9 cellular contexts compared by ENCODE assay signal in genomic region chr17:7684856-7685532, GRCh38. TPM values are rescaled to one million over a fixed set of nuclear protein-coding genes. Genes with fewer than 3 reads are reported as not detected.
DNase-seq lines count a peak whose midpoint lies in the region; ATAC-seq and TF ChIP-seq lines count a peak whose summit lies in the region.
"Had no signal": no experiment of that assay in that cellular context is flagged by ENCODE, and none has a peak within 500 bp of the region (broad histone marks: within the 10 kb centered on the region; RNA-seq: fewer than 3 reads in every experiment).

No MANE protein-coding gene starts in this region.

- DNase-seq in right atrium auricular region (ENCODE audit: low spot score) (no peak), Right ventricle myocardium inferior (ENCODE audit: missing footprints) (no peak), brain microvascular endothelial cell (no peak), vagina (ENCODE audit: extremely low spot score in 2 of 2) (no peak), inferior parietal cortex (ENCODE audit: extremely low spot score) (no peak), NCI-H2029 treated with DMSO at 0.1 percent for 48 hours (lab: John Stamatoyannopoulos, UW) (no peak), sciatic nerve (ENCODE audit: low spot score) (no peak)

- H3K9me3 ChIP-seq in right atrium auricular region (no peaks in the 10 kb centered on the region), mesodermal cell (ENCODE audit: control insufficient read depth, low read length) (no peaks in the 10 kb centered on the region), vagina (no peaks in the 10 kb centered on the region)

- H3K4me1 ChIP-seq in right atrium auricular region, result peaks cover 6 to 21% of the 10 kb centered on the region in 2 donors
- peaks cover 10% of the 10 kb centered on the region for H3K4me1 ChIP-seq in mesodermal cell (ENCODE audit: control insufficient read depth, insufficient read depth, low read length, poor library complexity, severe bottlenecking)
- peaks cover 36% of the 10 kb centered on the region for H3K4me1 ChIP-seq in vagina

- in situ Hi-C loops in brain microvascular endothelial cell (cut with HindIII; ENCODE audit: low pct_ligation_motif_present, low sequenced_read_pairs), result no loop called here

- ATAC-seq in Right ventricle myocardium inferior (no peak), sciatic nerve (no peak)

- no peak for TF ChIP-seq CTCF in right atrium auricular region (IDR thresholded peaks at IDR 0.05)
- no peak for TF ChIP-seq CTCF in brain microvascular endothelial cell (IDR thresholded peaks at IDR 0.05; ENCODE audit: low read depth, low read length, missing control alignments)
- no peak for TF ChIP-seq CTCF in vagina (IDR thresholded peaks at IDR 0.05)

- H3K27ac ChIP-seq in right atrium auricular region, result peak overlapping the region; percentile 89 to 93
- peak overlapping the region; percentile 97 for H3K27ac ChIP-seq in brain microvascular endothelial cell
- peak overlapping the region; percentile 99 for H3K27ac ChIP-seq in mesodermal cell (ENCODE audit: low read depth, low read length, severe bottlenecking)
- H3K27ac ChIP-seq in vagina, result peak overlapping the region; percentile 95

- H3K27me3 ChIP-seq in right atrium auricular region (no peaks in the 10 kb centered on the region), brain microvascular endothelial cell (replicated peaks) (no peaks in the 10 kb centered on the region), vagina (no peaks in the 10 kb centered on the region)

- H3K4me3 ChIP-seq in right atrium auricular region, result peak overlapping the region; percentile 65 to 75
- peak overlapping the region; percentile 95 for H3K4me3 ChIP-seq in brain microvascular endothelial cell (ENCODE audit: low read depth, low read length)
- H3K4me3 ChIP-seq in mesodermal cell (ENCODE audit: extremely low read depth, insufficient read depth, low read length, poor library complexity, severe bottlenecking), result peak overlapping the region; percentile 99
- peak overlapping the region; percentile 73 to 83 for H3K4me3 ChIP-seq in vagina

- intact Hi-C loops in Right ventricle myocardium inferior (cut with DNase I), result loop anchor here (5.0 kb wide), 1 partner anchor 33 kb away; the partner anchor contains the start of gene ATP1B2
- intact Hi-C loops in vagina (cut with DNase I), result loop anchor here (2.0 kb wide), 1 partner anchor 58 kb away; the partner anchor contains the start of gene SAT2
- intact Hi-C loops in sciatic nerve (cut with DNase I), result loop anchor here (10.0 kb wide), 1 partner anchor 50 kb away; the partner anchor contains the start of gene SHBG

- WGBS in mesodermal cell (ENCODE audit: insufficient coverage in 2 of 2), 2 experiments, result 66 to 79% methylated on average over 7 to 8 of the region's 15 CpGs

- H3K36me3 ChIP-seq in right atrium auricular region (no peaks in the 10 kb centered on the region), brain microvascular endothelial cell (replicated peaks) (peaks cover 3% of the 10 kb centered on the region), mesodermal cell (ENCODE audit: control insufficient read depth, insufficient read depth, low read length) (peaks cover 11% of the 10 kb centered on the region), vagina (no peaks in the 10 kb centered on the region)

- TF ChIP-seq POLR2A in vagina (IDR thresholded peaks at IDR 0.05), result no peak

RNA-seq across cellular contexts. Expression of gene TP53, which starts 2.3 kb away (rescaled TPM):
- total RNA-seq in right atrium auricular region (10 to 100 TPM; 12.9 to 20.1 TPM), Right ventricle myocardium inferior (15.4 TPM), vagina (18.7 TPM), sciatic nerve (41.5 TPM)
- 85.8 TPM for polyA plus RNA-seq in mesodermal cell (2013, experiment 1 of 2)
- 71.2 TPM for polyA plus RNA-seq in mesodermal cell (2013, experiment 2 of 2)

RNA-seq across cellular contexts. Expression of gene WRAP53, which starts 3.3 kb away (rescaled TPM):
- total RNA-seq in right atrium auricular region (1 to 10 TPM; 3.7 to 6.1 TPM), Right ventricle myocardium inferior (5.6 TPM), vagina (7.6 TPM), sciatic nerve (5.7 TPM)
- 19.2 TPM for polyA plus RNA-seq in mesodermal cell (2013, experiment 1 of 2)
- polyA plus RNA-seq in mesodermal cell (2013, experiment 2 of 2), result 18.2 TPM

RNA-seq across cellular contexts. Expression of gene EFNB3, which starts 20.0 kb away (rescaled TPM):
- total RNA-seq in right atrium auricular region, result 1 to 10 TPM; 2.1 to 5.9 TPM
- 0.11 TPM for total RNA-seq in Right ventricle myocardium inferior
- 38.0 TPM for polyA plus RNA-seq in mesodermal cell (2013, experiment 1 of 2)
- 38.0 TPM for polyA plus RNA-seq in mesodermal cell (2013, experiment 2 of 2)
- total RNA-seq in vagina, result 2.7 TPM
- total RNA-seq in sciatic nerve, result 0.53 TPM
- total RNA-seq: T-helper 2 cell treated with Interferon-gamma antibody and Interleukin-4, amounts not matched to agents 100 ng/mL and 5 ng/mL, for 36 hours had no signal

RNA-seq across cellular contexts. Expression of gene DNAH2, which starts 32.5 kb away (rescaled TPM):
- total RNA-seq in right atrium auricular region (under 1 TPM in 1 of 2 donors, not detected in 1; 0.08 TPM), Right ventricle myocardium inferior (not detected), vagina (0.49 TPM), sciatic nerve (0.31 TPM)
- 1.9 TPM for polyA plus RNA-seq in mesodermal cell (2013, experiment 1 of 2)
- 3.4 TPM for polyA plus RNA-seq in mesodermal cell (2013, experiment 2 of 2)
- total RNA-seq: T-helper 2 cell treated with Interferon-gamma antibody and Interleukin-4, amounts not matched to agents 100 ng/mL and 5 ng/mL, for 36 hours had no signal

RNA-seq across cellular contexts. Expression of gene ATP1B2, which starts 34.3 kb away (rescaled TPM):
- total RNA-seq in right atrium auricular region (1 to 10 TPM; 1.2 to 2.2 TPM), Right ventricle myocardium inferior (3.8 TPM), vagina (2.7 TPM), sciatic nerve (14.3 TPM)
- polyA plus RNA-seq in mesodermal cell (2013, experiment 1 of 2), result 27.8 TPM
- 22.7 TPM for polyA plus RNA-seq in mesodermal cell (2013, experiment 2 of 2)
